Comparison of ENCODE assay signal across 1 cellular context in genomic region chr11:9753031-9753430, GRCh38.
TF ChIP-seq lines count a peak whose summit lies in the region.

No MANE protein-coding gene starts in this region.

TF ChIP-seq in GM23338, 12 proteins besides CTCF, POLR2A, EP300 and RAD21 (continued from another document):
- TF ChIP-seq ZNF462 (CRISPR knock-in tag; IDR thresholded peaks at IDR 0.05) (no peak), STAT1 (IDR thresholded peaks at IDR 0.05; ENCODE audit: unreplicated experiment) (no peak), CREB1 (CRISPR knock-in tag; IDR thresholded peaks at IDR 0.05; ENCODE audit: low read depth) (no peak), JUNB (IDR thresholded peaks at IDR 0.05; ENCODE audit: unreplicated experiment) (no peak), EZH2 (IDR thresholded peaks at IDR 0.05; ENCODE audit: low read depth, unreplicated experiment) (no peak), REST (IDR thresholded peaks at IDR 0.05; ENCODE audit: unreplicated experiment) (no peak), ZNF114 (CRISPR knock-in tag; IDR thresholded peaks at IDR 0.05) (no peak), ZNF331 (CRISPR knock-in tag; IDR thresholded peaks at IDR 0.05; ENCODE audit: low read depth) (no peak), POLR2AphosphoS5 (IDR thresholded peaks at IDR 0.05; ENCODE audit: low read depth) (no peak)
